ENCODE assay signal across 21 cellular contexts in genomic region chr20:32087117-32087516, GRCh38. TPM values are rescaled to one million over a fixed set of nuclear protein-coding genes. Genes with fewer than 3 reads are reported as not detected.
DNase-seq lines count a peak whose midpoint lies in the region; ATAC-seq, FAIRE-seq and TF ChIP-seq lines count a peak whose summit lies in the region.
"Had no signal": no experiment of that assay in that cellular context is flagged by ENCODE, and none has a peak within 500 bp of the region (broad histone marks: within the 10 kb centered on the region; RNA-seq: fewer than 3 reads in every experiment).

No MANE protein-coding gene starts in this region.

- FAIRE-seq in H1 (lab: Jason Lieb, UNC), result no peak
- FAIRE-seq: A204.1, G401.6, GM12891, GM18507, K562 had no signal

- H3K9me3 ChIP-seq in H1 (ENCODE audit: insufficient read depth in 2 of 2, low read depth in 1 of 2, low read length in 1 of 2), result peaks cover 4 to 7% of the 10 kb centered on the region in 2 experiments; a peak in 3 of 4 replicates
- H3K9me3 ChIP-seq in naive thymus-derived CD4-positive, alpha-beta T cell (ENCODE audit: control insufficient read depth in 2 of 3, low read length in 3 of 3), result no peaks in the 10 kb centered on the region
- H3K9me3 ChIP-seq: BE2C, HAP-1 had no signal

- no peaks in the 10 kb centered on the region for H3K23me2 ChIP-seq in H1 (ENCODE audit: low read depth, low read length)

- H2BK15ac ChIP-seq in H1 (ENCODE audit: low read length), result no peak overlapping the region

- peak overlapping the region in 4 of 7 donors; percentile 24 to 85 (median 78) for H3K27ac Mint-ChIP-seq in CD14-positive monocyte
- H3K27ac Mint-ChIP-seq in activated CD8-positive, alpha-beta memory T cell treated with anti-CD3 and anti-CD28 coated beads, Interleukin-2, amount 10 ng/mL, durations not matched to agents 7 days and 5 days, result no peak overlapping the region
- H3K27ac Mint-ChIP-seq in naive thymus-derived CD4-positive, alpha-beta T cell, result no peak overlapping the region
- H3K27ac Mint-ChIP-seq: CD8-positive, alpha-beta T cell had no signal

- peak overlapping the region; percentile 28; the same call in 1 of the 2 replicates for H3K4me3 ChIP-seq in Jurkat, Clone E6-1 (ENCODE audit: low read length)
- H3K4me3 ChIP-seq in H1 (ENCODE audit: extremely low read depth in 1 of 4, insufficient read depth in 2 of 4, low read depth in 3 of 4, low read length in 4 of 4) (no peak overlapping the region), foreskin fibroblast (ENCODE audit: low read depth in 1 of 2, low read length in 2 of 2) (no peak overlapping the region)
- H3K4me3 ChIP-seq in naive thymus-derived CD4-positive, alpha-beta T cell (ENCODE audit: low read length), result no peak overlapping the region
- H3K4me3 ChIP-seq: HAP-1, K562 had no signal

- 92% methylated on average over 3 of the region's 3 CpGs; no CpG with 5 or more reads in 1 of the 2 experiments for WGBS in H1 (ENCODE audit: extremely low coverage in 1 of 2, insufficient coverage in 1 of 2, insufficient read length in 1 of 2, insufficient replicate concordance in 2 of 2, low coverage in 1 of 2, low lambda C conversion rate in 2 of 2, missing lambda C conversion rate in 1 of 2), 2 experiments

- no peaks in the 10 kb centered on the region for H3K79me1 ChIP-seq in H1 (ENCODE audit: low read depth, low read length)

- H2BK12ac ChIP-seq in H1 (ENCODE audit: low read depth, low read length), result 0 out of 2 replicates have a peak overlapping the region, but pooled peaks have one; percentile 23

- CTCF ChIA-PET in H1 (lab: Charles Lee; ENCODE audit: partially characterized antibody), result interaction anchor here (0.6 to 11.9 kb wide), 7 partner anchors 13 to 240 kb away, joined by 3 to 176 read pairs (median 3); no protein-coding TSS in a partner anchor
- CTCF ChIA-PET in activated CD8-positive, alpha-beta memory T cell treated with anti-CD3 and anti-CD28 coated beads, Interleukin-2, amount 10 ng/mL, durations not matched to agents 7 days and 5 days (lab: Charles Lee), result interaction anchor here (0.6 to 1.3 kb wide), 5 partner anchors 9 to 169 kb away, joined by 3 to 4 read pairs (median 3); no protein-coding TSS in a partner anchor
- CTCF ChIA-PET in naive thymus-derived CD4-positive, alpha-beta T cell (lab: Charles Lee), result no interaction called here

- peak overlapping the region; percentile 8; the same call in 1 of the 2 replicates for H2BK20ac ChIP-seq in H1 (ENCODE audit: low read length)

- no peak for TF ChIP-seq CTCF in CD14-positive monocyte (IDR thresholded peaks at IDR 0.05)
- no peak for TF ChIP-seq CTCF in H1 (IDR thresholded peaks at IDR 0.05; ENCODE audit: control extremely low read depth in 1 of 3, insufficient read depth in 1 of 3, low read depth in 1 of 3, low read length in 3 of 3)
- no peak for TF ChIP-seq CTCF in foreskin fibroblast (IDR thresholded peaks at IDR 0.05; ENCODE audit: low read depth, low read length)

- no peak overlapping the region for H2BK120ac ChIP-seq in H1 (replicated peaks; ENCODE audit: low read depth, low read length)

- DNase-seq in CD14-positive monocyte (ENCODE audit: low spot score) (no peak), H1 (ENCODE audit: low read depth in 1 of 2, low spot score in 2 of 2) (no peak), G401 (ENCODE audit: low spot score) (no peak), foreskin fibroblast (no peak)
- DNase-seq in Jurkat, Clone E6-1 (ENCODE audit: low read depth, low spot score), result no peak
- no peak for DNase-seq in activated CD8-positive, alpha-beta memory T cell treated with anti-CD3 and anti-CD28 coated beads, Interleukin-2, amount 10 ng/mL, durations not matched to agents 7 days and 5 days
- no peak for DNase-seq in naive thymus-derived CD4-positive, alpha-beta T cell
- DNase-seq: ACHN; BE2C; Calu3; CD8-positive, alpha-beta T cell; DMS79 treated with DMSO at 0.1 percent for 48 hours; EL had no signal

- H3K18ac ChIP-seq in H1 (ENCODE audit: extremely low read depth, low read length), result 0 out of 2 replicates have a peak overlapping the region, but pooled peaks have one; percentile 39

- peaks cover 93 to 99% of the 10 kb centered on the region in 2 donors for H3K36me3 Mint-ChIP-seq in CD14-positive monocyte
- H3K36me3 Mint-ChIP-seq in activated CD8-positive, alpha-beta memory T cell treated with anti-CD3 and anti-CD28 coated beads, Interleukin-2, amount 10 ng/mL, durations not matched to agents 7 days and 5 days, result no peaks in the 10 kb centered on the region
- H3K36me3 Mint-ChIP-seq in naive thymus-derived CD4-positive, alpha-beta T cell, result no peaks in the 10 kb centered on the region
- H3K36me3 Mint-ChIP-seq: CD8-positive, alpha-beta T cell had no signal

- peak overlapping the region; percentile 63 for H4K91ac ChIP-seq in H1 (replicated peaks; ENCODE audit: insufficient read length, low read length)

- H3K79me2 ChIP-seq in H1 (ENCODE audit: control insufficient read depth in 1 of 2, insufficient read depth in 2 of 2, low read length in 2 of 2), result no peaks in the 10 kb centered on the region

- TF ChIP-seq POLR2A in H1 (IDR thresholded peaks at IDR 0.05; ENCODE audit: control extremely low read depth in 1 of 2, low read depth in 2 of 2, low read length in 2 of 2), result no peak

- H3K56ac ChIP-seq in H1 (replicated peaks; ENCODE audit: insufficient read length, low read depth, low read length), result no peak overlapping the region

- TF ChIP-seq EP300 in H1 (IDR thresholded peaks at IDR 0.05; ENCODE audit: borderline replicate concordance in 1 of 2, low read depth in 2 of 2, low read length in 2 of 2), result no peak

- H3K4ac ChIP-seq in H1 (replicated peaks; ENCODE audit: insufficient read length, low read depth, low read length), result no peak overlapping the region

- no peak overlapping the region for H2AK5ac ChIP-seq in H1 (ENCODE audit: low read depth, low read length)

- intact Hi-C loops in CD14-positive monocyte (cut with micrococcal nuclease), result no loop called here
- intact Hi-C loops in naive thymus-derived CD4-positive, alpha-beta T cell (cut with micrococcal nuclease), result no loop called here

- no peaks in the 10 kb centered on the region; a peak in 1 of 8 replicates for H3K36me3 ChIP-seq in H1 (ENCODE audit: control insufficient read depth in 2 of 4, insufficient read depth in 4 of 4, low read length in 3 of 4)
- no peaks in the 10 kb centered on the region for H3K36me3 ChIP-seq in naive thymus-derived CD4-positive, alpha-beta T cell (ENCODE audit: control insufficient read depth in 2 of 3, insufficient read depth in 3 of 3, low read length in 3 of 3)
- H3K36me3 ChIP-seq: BE2C, HAP-1 had no signal

- no peak overlapping the region for H3K9ac ChIP-seq in H1 (replicated peaks in 1 of 4; ENCODE audit: extremely low read depth in 1 of 4, low read depth in 3 of 4, low read length in 3 of 4)

- POLR2A ChIA-PET in H1 (lab: Charles Lee; ENCODE audit: partially characterized antibody), result no interaction called here
- POLR2A ChIA-PET in naive thymus-derived CD4-positive, alpha-beta T cell (lab: Charles Lee), result no interaction called here

- no peaks in the 10 kb centered on the region for H3K27me3 ChIP-seq in H1 (replicated peaks in 1 of 4; ENCODE audit: control insufficient read depth in 3 of 4, extremely low read depth in 1 of 4, insufficient read depth in 3 of 4, low read length in 3 of 4)
- H3K27me3 ChIP-seq in naive thymus-derived CD4-positive, alpha-beta T cell (ENCODE audit: control insufficient read depth in 2 of 2, insufficient read depth in 2 of 2, low read length in 2 of 2), result no peaks in the 10 kb centered on the region

- peaks cover 17 to 26% (median 24%) of the 10 kb centered on the region in 4 experiments for H3K4me1 ChIP-seq in H1 (replicated peaks in 1 of 4; ENCODE audit: control insufficient read depth in 3 of 4, insufficient read depth in 4 of 4, low read length in 3 of 4)
- H3K4me1 ChIP-seq in naive thymus-derived CD4-positive, alpha-beta T cell (ENCODE audit: control insufficient read depth in 2 of 2, insufficient read depth in 2 of 2, low read length in 2 of 2), result no peaks in the 10 kb centered on the region
- H3K4me1 ChIP-seq: BE2C had no signal

- TF ChIP-seq RAD21 in H1 (IDR thresholded peaks at IDR 0.05 in 1 of 2, conservative IDR thresholded peaks at IDR 0.05 in 1 of 2; ENCODE audit: low read depth in 2 of 2, low read length in 2 of 2), result no peak

- H3K4me3 Mint-ChIP-seq in CD14-positive monocyte, result no peak overlapping the region
- no peak overlapping the region for H3K4me3 Mint-ChIP-seq in activated CD8-positive, alpha-beta memory T cell treated with anti-CD3 and anti-CD28 coated beads, Interleukin-2, amount 10 ng/mL, durations not matched to agents 7 days and 5 days
- H3K4me3 Mint-ChIP-seq in naive thymus-derived CD4-positive, alpha-beta T cell, result no peak overlapping the region
- H3K4me3 Mint-ChIP-seq: CD8-positive, alpha-beta T cell had no signal

- no peak overlapping the region for H4K8ac ChIP-seq in H1 (ENCODE audit: extremely low read depth, insufficient read depth, low read length)

- no peak overlapping the region; the same call in 1 of the 2 replicates for H2BK5ac ChIP-seq in H1 (ENCODE audit: low read depth, low read length)

- no peaks in the 10 kb centered on the region for H3K9me3 Mint-ChIP-seq in CD14-positive monocyte
- no peaks in the 10 kb centered on the region for H3K9me3 Mint-ChIP-seq in activated CD8-positive, alpha-beta memory T cell treated with anti-CD3 and anti-CD28 coated beads, Interleukin-2, amount 10 ng/mL, durations not matched to agents 7 days and 5 days (ENCODE audit: low read depth)
- H3K9me3 Mint-ChIP-seq in naive thymus-derived CD4-positive, alpha-beta T cell, result no peaks in the 10 kb centered on the region
- H3K9me3 Mint-ChIP-seq: CD8-positive, alpha-beta T cell had no signal

- H2AFZ ChIP-seq in H1 (ENCODE audit: low read length), result no peak overlapping the region

- H4K20me1 ChIP-seq in H1 (replicated peaks in 1 of 2; ENCODE audit: control insufficient read depth in 1 of 2, insufficient read depth in 2 of 2, low read length in 2 of 2), result no peaks in the 10 kb centered on the region

- H4K5ac ChIP-seq in H1 (ENCODE audit: insufficient read length, low read depth, low read length), result no peak overlapping the region

- ATAC-seq in activated CD8-positive, alpha-beta memory T cell treated with anti-CD3 and anti-CD28 coated beads, Interleukin-2, amount 10 ng/mL, durations not matched to agents 7 days and 5 days, result no peak
- no peak for ATAC-seq in naive thymus-derived CD4-positive, alpha-beta T cell
- ATAC-seq: CD8-positive, alpha-beta T cell; K562 had no signal

- no peak overlapping the region for H3K14ac ChIP-seq in H1 (ENCODE audit: insufficient read length)

- in situ Hi-C loops in G401 (cut with HindIII; ENCODE audit: low sequenced_read_pairs), result no loop called here

- H3K23ac ChIP-seq in H1 (ENCODE audit: insufficient read length), result no peak overlapping the region

- peaks cover 0 to 1% (median 0%) of the 10 kb centered on the region in 3 donors for H3K27me3 Mint-ChIP-seq in CD14-positive monocyte (ENCODE audit: low read depth in 3 of 3)
- H3K27me3 Mint-ChIP-seq in activated CD8-positive, alpha-beta memory T cell treated with anti-CD3 and anti-CD28 coated beads, Interleukin-2, amount 10 ng/mL, durations not matched to agents 7 days and 5 days, result peaks cover 18% of the 10 kb centered on the region
- H3K27me3 Mint-ChIP-seq in naive thymus-derived CD4-positive, alpha-beta T cell, result peaks cover 5 to 17% (median 7%) of the 10 kb centered on the region in 5 donors

- peaks cover 38% of the 10 kb centered on the region for H3K4me1 Mint-ChIP-seq in CD14-positive monocyte
- H3K4me1 Mint-ChIP-seq in activated CD8-positive, alpha-beta memory T cell treated with anti-CD3 and anti-CD28 coated beads, Interleukin-2, amount 10 ng/mL, durations not matched to agents 7 days and 5 days, result peaks cover 14% of the 10 kb centered on the region
- H3K4me1 Mint-ChIP-seq in naive thymus-derived CD4-positive, alpha-beta T cell, result peaks cover 0 to 5% (median 0%) of the 10 kb centered on the region in 7 donors

- no peak overlapping the region for H3K27ac ChIP-seq in H1 (ENCODE audit: low read depth, low read length)
- no peak overlapping the region for H3K27ac ChIP-seq in naive thymus-derived CD4-positive, alpha-beta T cell (ENCODE audit: low read depth, low read length)

- no peak overlapping the region for H3K4me2 ChIP-seq in H1 (ENCODE audit: insufficient read depth in 1 of 2, low read depth in 2 of 2, low read length in 2 of 2)

RNA-seq across cellular contexts. Expression of gene TM9SF4, which starts 22.4 kb away (rescaled TPM):
- polyA plus RNA-seq in CD14-positive monocyte (10 to 100 TPM; 49.7 to 78.5 TPM), H1 (2011; rRNA removed) (68.7 and 72.0 TPM in 2 replicates)
- polyA plus RNA-seq in Jurkat, Clone E6-1 (2012; ENCODE audit: insufficient read depth, insufficient read length), result 24.2 TPM
- 38.4 and 40.5 TPM in 2 replicates for total RNA-seq in H1 (2021; fragmentation: NEBNext Ultra II Directional; extraction: Animal tissue kit (Norgen Biotek cat#: 25700))
- 63.3 TPM for polyA plus RNA-seq in H1 (2011; cell fraction: cytosol; rRNA removed)
- polyA plus RNA-seq in H1 (2011; cell fraction: nucleus; rRNA removed), result 96.5 TPM
- 51.4 to 59.5 TPM (median 54.3 TPM) in 4 replicates for polyA plus RNA-seq in H1 (2012, experiment 1 of 2)
- polyA plus RNA-seq in H1 (2012, experiment 2 of 2), result 40.2 TPM
- 80.9 TPM for polyA plus RNA-seq in H1 (2013, experiment 1 of 2)
- polyA plus RNA-seq in H1 (2013, experiment 2 of 2), result 72.3 TPM
- polyA minus RNA-seq in H1 (2011; rRNA and poly(A)+ RNA removed), result 102 and 111 TPM in 2 replicates
- polyA minus RNA-seq in H1 (2011; cell fraction: cytosol; rRNA and poly(A)+ RNA removed), result 55.7 TPM
- 83.1 TPM for polyA minus RNA-seq in H1 (2011; cell fraction: nucleus; rRNA and poly(A)+ RNA removed)
- 10 to 100 TPM; 35.7 to 39.1 TPM for total RNA-seq in activated CD8-positive, alpha-beta memory T cell treated with anti-CD3 and anti-CD28 coated beads, Interleukin-2, amount 10 ng/mL, durations not matched to agents 7 days and 5 days
- 8.2 and 9.7 TPM in 2 replicates for total RNA-seq in G401 (2014; rRNA removed; shearing (Covaris generic))
- total RNA-seq in naive thymus-derived CD4-positive, alpha-beta T cell, result 10 to 100 TPM; 35.2 to 61.0 (median 41.5) TPM
- polyA plus RNA-seq in naive thymus-derived CD4-positive, alpha-beta T cell, result 10 to 100 TPM; 31.2 to 48.0 TPM

RNA-seq across cellular contexts. Expression of gene HCK, which starts 35.1 kb away (rescaled TPM):
- 100 to 1,000 TPM; 526 to 688 TPM for polyA plus RNA-seq in CD14-positive monocyte
- 8.9 TPM for polyA plus RNA-seq in Jurkat, Clone E6-1 (2012; ENCODE audit: insufficient read depth, insufficient read length)
- 0.37 and 0.82 TPM in 2 replicates for total RNA-seq in H1 (2021; fragmentation: NEBNext Ultra II Directional; extraction: Animal tissue kit (Norgen Biotek cat#: 25700))
- polyA plus RNA-seq in H1 (2011; rRNA removed), result 4.3 and 4.4 TPM in 2 replicates
- 4.6 TPM for polyA plus RNA-seq in H1 (2011; cell fraction: cytosol; rRNA removed)
- 4.5 TPM for polyA plus RNA-seq in H1 (2011; cell fraction: nucleus; rRNA removed)
- polyA plus RNA-seq in H1 (2012, experiment 1 of 2), result 3.0 to 5.6 TPM (median 4.3 TPM) in 4 replicates
- 3.6 TPM for polyA plus RNA-seq in H1 (2012, experiment 2 of 2)
- 0.30 TPM for polyA plus RNA-seq in H1 (2013, experiment 1 of 2)
- 0.37 TPM for polyA plus RNA-seq in H1 (2013, experiment 2 of 2)
- polyA minus RNA-seq in H1 (2011; rRNA and poly(A)+ RNA removed), result 3.5 and 4.4 TPM in 2 replicates
- polyA minus RNA-seq in H1 (2011; cell fraction: cytosol; rRNA and poly(A)+ RNA removed), result 2.6 TPM
- 1.6 TPM for polyA minus RNA-seq in H1 (2011; cell fraction: nucleus; rRNA and poly(A)+ RNA removed)
- not detected for total RNA-seq in activated CD8-positive, alpha-beta memory T cell treated with anti-CD3 and anti-CD28 coated beads, Interleukin-2, amount 10 ng/mL, durations not matched to agents 7 days and 5 days
- 0.12 and 0.41 TPM in 2 replicates for total RNA-seq in G401 (2014; rRNA removed; shearing (Covaris generic))
- 100 to 1,000 TPM in 1 of 5 experiments, 10 to 100 TPM in 1, 1 to 10 TPM in 2, under 1 TPM in 1; 0.51 to 129 (median 1.9) TPM for total RNA-seq in naive thymus-derived CD4-positive, alpha-beta T cell
- under 1 TPM; 0.09 to 0.46 TPM for polyA plus RNA-seq in naive thymus-derived CD4-positive, alpha-beta T cell
- total RNA-seq: Calu3, H4, HT-29 had no signal

Comparison
In these comparisons a context has a peak if more than half of its experiments do, and no peak if none do; other contexts are left out.
1. H3K27ac Mint-ChIP-seq: peak in CD14-positive monocyte (4 of 7); none in activated CD8-positive, alpha-beta memory T cell treated with anti-CD3 and anti-CD28 coated beads, Interleukin-2, amount 10 ng/mL, durations not matched to agents 7 days and 5 days (single experiment) and naive thymus-derived CD4-positive, alpha-beta T cell (0 of 9).